In genomic region chr5:127040779-127041520, GRCh38 we compare ENCODE assay signal across 11 cellular contexts. TPM values are rescaled to one million over a fixed set of nuclear protein-coding genes. Genes with fewer than 3 reads are reported as not detected.
DNase-seq lines count a peak whose midpoint lies in the region; ATAC-seq and TF ChIP-seq lines count a peak whose summit lies in the region.
"Had no signal": no experiment of that assay in that cellular context is flagged by ENCODE, and none has a peak within 500 bp of the region (broad histone marks: within the 10 kb centered on the region; RNA-seq: fewer than 3 reads in every experiment).

No MANE protein-coding gene starts in this region.

- H3K4ac ChIP-seq in IMR-90 (ENCODE audit: low read depth, low read length) = peak overlapping the region; percentile 35; the same call in 1 of the 2 replicates

- DNase-seq in IMR-90 (peak; percentile 54), PC-3 (peak; percentile 79), fibroblast of villous mesenchyme (ENCODE audit: low read depth) (peak; percentile 13), sigmoid colon (no peak), NCI-H146 treated with DMSO at 0.1 percent for 48 hours (lab: John Stamatoyannopoulos, UW; ENCODE audit: unreplicated experiment) (no peak), PC-9 (no peak)
- DNase-seq in activated CD8-positive, alpha-beta memory T cell treated with anti-CD3 and anti-CD28 coated beads, Interleukin-2, amount 10 ng/mL, durations not matched to agents 7 days and 5 days = no peak
- DNase-seq: activated CD8-positive, alpha-beta T cell treated with anti-CD3 and anti-CD28 coated beads for 36 hours; NCI-H1694 had no signal

- H3K18ac ChIP-seq in IMR-90 (ENCODE audit: low read depth, low read length) = no peak overlapping the region

- no peak overlapping the region for H2BK5ac ChIP-seq in IMR-90 (ENCODE audit: low read depth, low read length, poor library complexity, severe bottlenecking)

- no peak overlapping the region for H3K27ac ChIP-seq in IMR-90 (ENCODE audit: insufficient read depth, low read length)
- peak overlapping the region; percentile 63 for H3K27ac ChIP-seq in PC-3 (ENCODE audit: low read length)
- peak overlapping the region; percentile 3 to 40 (median 17) for H3K27ac ChIP-seq in sigmoid colon
- no peak overlapping the region for H3K27ac ChIP-seq in PC-9
- H3K27ac ChIP-seq: ovary had no signal

- H3F3A ChIP-seq in PC-3 (ENCODE audit: low read length, unreplicated experiment) = no peaks in the 10 kb centered on the region
- H3F3A ChIP-seq in PC-9 (ENCODE audit: insufficient read depth, low read depth) = no peaks in the 10 kb centered on the region

- H3K9ac ChIP-seq in IMR-90 (ENCODE audit: low read depth, low read length) (no peak overlapping the region), PC-3 (ENCODE audit: low read length) (no peak overlapping the region; the same call in 1 of the 2 replicates)

- dilution Hi-C loops in IMR-90 (cut with HindIII; ENCODE audit: low sequenced_read_pairs, unreplicated experiment) = no loop called here

- H2BK20ac ChIP-seq in IMR-90 (ENCODE audit: low read depth, low read length) = peak overlapping the region; percentile 9

- H3K23ac ChIP-seq in IMR-90 (ENCODE audit: low read depth, low read length) = no peak overlapping the region

- H3K4me1 Mint-ChIP-seq in activated CD8-positive, alpha-beta memory T cell treated with anti-CD3 and anti-CD28 coated beads, Interleukin-2, amount 10 ng/mL, durations not matched to agents 7 days and 5 days = no peaks in the 10 kb centered on the region

- H4K8ac ChIP-seq in IMR-90 (ENCODE audit: low read depth in 2 of 2, low read length in 2 of 2) = peak overlapping the region in 1 of 2 experiments; percentile 66; a peak in 1 of 4 replicates

- H2BK120ac ChIP-seq in IMR-90 (ENCODE audit: low read depth, low read length) = peak overlapping the region; percentile 41; the same call in 1 of the 2 replicates

- H2AFZ ChIP-seq in IMR-90 (replicated peaks; ENCODE audit: low read length, poor library complexity) (peak overlapping the region; percentile 46), PC-3 (ENCODE audit: low read length) (peak overlapping the region; percentile 39), PC-9 (no peak overlapping the region)

- no TSS peak for BruUV-seq in IMR-90 (replicated peaks; lab: Mats Ljungman, UMichigan)
- TSS peak; percentile 84 for BruUV-seq in PC-3 (replicated peaks; lab: Mats Ljungman, UMichigan)
- no TSS peak for BruUV-seq in PC-9 (replicated peaks; lab: Mats Ljungman, UMichigan)

- no peaks in the 10 kb centered on the region for H3K9me3 Mint-ChIP-seq in activated CD8-positive, alpha-beta memory T cell treated with anti-CD3 and anti-CD28 coated beads, Interleukin-2, amount 10 ng/mL, durations not matched to agents 7 days and 5 days (ENCODE audit: low read depth)
- H3K9me3 Mint-ChIP-seq: activated CD8-positive, alpha-beta T cell treated with anti-CD3 and anti-CD28 coated beads for 36 hours had no signal

- no peaks in the 10 kb centered on the region for H3K36me3 Mint-ChIP-seq in activated CD8-positive, alpha-beta memory T cell treated with anti-CD3 and anti-CD28 coated beads, Interleukin-2, amount 10 ng/mL, durations not matched to agents 7 days and 5 days

- WGBS in IMR-90 (ENCODE audit: extremely low coverage in 2 of 2, insufficient read length in 1 of 2), 2 experiments = 0% methylated on average over 1 of the region's 9 CpGs; no CpG with 5 or more reads in 1 of the 2 experiments
- WGBS in sigmoid colon, 2 donors = 11 to 58% methylated on average over 9 of the region's 9 CpGs

- no peak for TF ChIP-seq RAD21 in IMR-90 (IDR thresholded peaks at IDR 0.05; ENCODE audit: low read length)

- H3K79me1 ChIP-seq in IMR-90 (ENCODE audit: low read depth in 1 of 2, low read length in 2 of 2) = no peaks in the 10 kb centered on the region

- H2AK9ac ChIP-seq in IMR-90 (replicated peaks; ENCODE audit: low read depth, low read length, poor library complexity) = no peak overlapping the region

- H3K9me3 ChIP-seq in IMR-90 (ENCODE audit: control insufficient read depth, insufficient read depth, low read length) = no peaks in the 10 kb centered on the region
- no peaks in the 10 kb centered on the region for H3K9me3 ChIP-seq in PC-3 (ENCODE audit: low read length)
- no peaks in the 10 kb centered on the region for H3K9me3 ChIP-seq in sigmoid colon
- no peaks in the 10 kb centered on the region for H3K9me3 ChIP-seq in PC-9 (ENCODE audit: insufficient read depth, low read depth)
- H3K9me3 ChIP-seq: ovary had no signal

- H3K4me3 Mint-ChIP-seq in activated CD8-positive, alpha-beta memory T cell treated with anti-CD3 and anti-CD28 coated beads, Interleukin-2, amount 10 ng/mL, durations not matched to agents 7 days and 5 days = no peak overlapping the region
- H3K4me3 Mint-ChIP-seq: activated CD8-positive, alpha-beta T cell treated with anti-CD3 and anti-CD28 coated beads for 36 hours had no signal

- peaks cover 12% of the 10 kb centered on the region for H3K9me1 ChIP-seq in IMR-90 (ENCODE audit: insufficient read depth, low read length)

- H3K4me1 ChIP-seq in IMR-90 (ENCODE audit: control insufficient read depth, insufficient read depth, low read length) (peaks cover 3% of the 10 kb centered on the region; the same call in 1 of the 2 replicates), PC-3 (ENCODE audit: insufficient read depth, low read length) (peaks cover 15% of the 10 kb centered on the region), sigmoid colon (no peaks in the 10 kb centered on the region), PC-9 (replicated peaks; ENCODE audit: insufficient read depth) (no peaks in the 10 kb centered on the region)

- intact Hi-C loops in IMR-90 (cut with micrococcal nuclease) (loop anchor here (10.0 kb wide), 1 partner anchor 386 kb away; no protein-coding TSS in a partner anchor), PC-3 (cut with micrococcal nuclease) (loop anchor here (1.0 to 5.0 kb wide), 5 partner anchors 11 to 271 kb away; partner anchors contain the start of genes C5orf63 and MARCHF3), sigmoid colon (cut with DNase I) (no loop called here), PC-9 (cut with micrococcal nuclease; ENCODE audit: unreplicated experiment) (no loop called here)

- H4K5ac ChIP-seq in IMR-90 (ENCODE audit: low read depth, low read length) = no peak overlapping the region

- 0 out of 2 replicates have a peak overlapping the region, but pooled peaks have one; percentile 15 for H3K14ac ChIP-seq in IMR-90 (replicated peaks; ENCODE audit: low read depth, low read length)

- no peak overlapping the region for H3K27ac Mint-ChIP-seq in activated CD8-positive, alpha-beta memory T cell treated with anti-CD3 and anti-CD28 coated beads, Interleukin-2, amount 10 ng/mL, durations not matched to agents 7 days and 5 days
- H3K27ac Mint-ChIP-seq: activated CD8-positive, alpha-beta T cell treated with anti-CD3 and anti-CD28 coated beads for 36 hours had no signal

- in situ Hi-C loops in IMR-90 (cut with MboI; ENCODE audit: low sequenced_read_pairs) = no loop called here

- H3K4me2 ChIP-seq in IMR-90 (ENCODE audit: low read depth, low read length) (peak overlapping the region; percentile 32; the same call in 1 of the 2 replicates), PC-3 (ENCODE audit: low read length) (peak overlapping the region; percentile 63), PC-9 (no peak overlapping the region)

- H3K27me3 Mint-ChIP-seq in activated CD8-positive, alpha-beta memory T cell treated with anti-CD3 and anti-CD28 coated beads, Interleukin-2, amount 10 ng/mL, durations not matched to agents 7 days and 5 days = peaks cover 4% of the 10 kb centered on the region
- H3K27me3 Mint-ChIP-seq: activated CD8-positive, alpha-beta T cell treated with anti-CD3 and anti-CD28 coated beads for 36 hours had no signal

- no peaks in the 10 kb centered on the region for H3K9me2 ChIP-seq in PC-3 (replicated peaks; ENCODE audit: low read length)
- no peaks in the 10 kb centered on the region for H3K9me2 ChIP-seq in PC-9 (ENCODE audit: insufficient read depth)

- TF ChIP-seq POLR2A in IMR-90 (IDR thresholded peaks at IDR 0.05; ENCODE audit: low read depth, low read length) = no peak
- no peak for TF ChIP-seq POLR2A in sigmoid colon (IDR thresholded peaks at IDR 0.05)

- TF ChIP-seq CTCF in IMR-90 (conservative IDR thresholded peaks at IDR 0.05; ENCODE audit: low read depth, low read length) (no peak), PC-3 (conservative IDR thresholded peaks at IDR 0.05; ENCODE audit: low read depth, low read length) (no peak), fibroblast of villous mesenchyme (IDR thresholded peaks at IDR 0.05; ENCODE audit: insufficient read depth, low read depth, low read length) (no peak), sigmoid colon (IDR thresholded peaks at IDR 0.05) (no peak), PC-9 (conservative IDR thresholded peaks at IDR 0.05) (no peak)

- ATAC-seq in IMR-90 (ENCODE audit: low read depth) = peak; percentile 22; the same call in 1 of the 2 replicates
- ATAC-seq in PC-3 = peak; percentile 87
- ATAC-seq in HG03175 (IDR thresholded peaks at IDR 0.05; ENCODE audit: unreplicated experiment) = no peak
- no peak for ATAC-seq in activated CD8-positive, alpha-beta memory T cell treated with anti-CD3 and anti-CD28 coated beads, Interleukin-2, amount 10 ng/mL, durations not matched to agents 7 days and 5 days
- ATAC-seq: activated CD8-positive, alpha-beta T cell treated with anti-CD3 and anti-CD28 coated beads for 36 hours had no signal

- H3K4me3 ChIP-seq in IMR-90 (ENCODE audit: insufficient read depth, low read depth, low read length) (no peak overlapping the region), PC-3 (ENCODE audit: low read length) (peak overlapping the region; percentile 22; the same call in 1 of the 2 replicates), fibroblast of villous mesenchyme (ENCODE audit: low read depth, low read length) (no peak overlapping the region), sigmoid colon (no peak overlapping the region), PC-9 (no peak overlapping the region)
- H3K4me3 ChIP-seq: ovary had no signal

- TF ChIP-seq EP300 in sigmoid colon (IDR thresholded peaks at IDR 0.05) = no peak

- peak overlapping the region; percentile 22; the same call in 1 of the 2 replicates for H4K91ac ChIP-seq in IMR-90 (ENCODE audit: insufficient read depth, low read depth, low read length)

- H3K79me2 ChIP-seq in PC-3 (ENCODE audit: low read length) = no peaks in the 10 kb centered on the region
- no peaks in the 10 kb centered on the region for H3K79me2 ChIP-seq in PC-9 (ENCODE audit: low read depth)

- H4K20me1 ChIP-seq in IMR-90 (ENCODE audit: insufficient read depth, low read length) (no peaks in the 10 kb centered on the region), PC-3 (ENCODE audit: low read length) (no peaks in the 10 kb centered on the region), PC-9 (ENCODE audit: insufficient read depth) (no peaks in the 10 kb centered on the region)

- H2BK15ac ChIP-seq in IMR-90 (ENCODE audit: low read depth, low read length) = peak overlapping the region; percentile 66; the same call in 1 of the 3 replicates

- H3K36me3 ChIP-seq in IMR-90 (ENCODE audit: control insufficient read depth, insufficient read depth, low read length) (no peaks in the 10 kb centered on the region), PC-3 (ENCODE audit: low read depth, low read length) (no peaks in the 10 kb centered on the region), sigmoid colon (no peaks in the 10 kb centered on the region), PC-9 (ENCODE audit: low read depth) (no peaks in the 10 kb centered on the region)
- H3K36me3 ChIP-seq: ovary had no signal

- CTCF ChIA-PET in IMR-90 (lab: Yijun Ruan, JAX) = no interaction called here
- CTCF ChIA-PET in PC-3 (lab: Charles Lee) = no interaction called here
- CTCF ChIA-PET in activated CD8-positive, alpha-beta memory T cell treated with anti-CD3 and anti-CD28 coated beads, Interleukin-2, amount 10 ng/mL, durations not matched to agents 7 days and 5 days (lab: Charles Lee) = no interaction called here
- CTCF ChIA-PET in PC-9 (lab: Charles Lee) = no interaction called here

- POLR2A ChIA-PET in IMR-90 (lab: Charles Lee; ENCODE audit: unreplicated experiment) = no interaction called here
- POLR2A ChIA-PET in PC-3 (lab: Charles Lee; ENCODE audit: unreplicated experiment) = interaction anchor here (0.5 kb wide), 1 partner anchor 171 kb away, joined by 3 read pairs; no protein-coding TSS in a partner anchor
- POLR2A ChIA-PET in PC-9 (lab: Charles Lee; ENCODE audit: unreplicated experiment) = interaction anchor here (0.5 to 0.7 kb wide), 2 partner anchors 32 to 44 kb away, joined by 5 to 10 read pairs; no protein-coding TSS in a partner anchor

- H2AK5ac ChIP-seq in IMR-90 (ENCODE audit: low read depth, low read length) = peak overlapping the region; percentile 65; the same call in 1 of the 2 replicates

- H3K56ac ChIP-seq in IMR-90 (ENCODE audit: extremely low read depth, insufficient read depth, low read length) = no peak overlapping the region

- H3K27me3 ChIP-seq in IMR-90 (ENCODE audit: control insufficient read depth, insufficient read depth, low read length) (no peaks in the 10 kb centered on the region), PC-3 (ENCODE audit: low read length) (no peaks in the 10 kb centered on the region), sigmoid colon (no peaks in the 10 kb centered on the region), PC-9 (ENCODE audit: insufficient read depth, low read depth) (no peaks in the 10 kb centered on the region)
- H3K27me3 ChIP-seq: ovary had no signal

RNA-seq across cellular contexts. Expression of gene MARCHF3, which starts 10.6 kb away (rescaled TPM):
- total RNA-seq in IMR-90 (2012; rRNA removed) = 17.8 and 18.8 TPM in 2 replicates
- 9.5 and 11.2 TPM in 2 replicates for polyA plus RNA-seq in IMR-90 (2012; rRNA removed)
- 4.8 and 7.7 TPM in 2 replicates for polyA plus RNA-seq in IMR-90 (2012; cell fraction: cytosol; rRNA removed)
- polyA plus RNA-seq in IMR-90 (2012; cell fraction: nucleus; rRNA removed; ENCODE audit: low replicate concordance) = 5.2 and 10.5 TPM in 2 replicates
- 1.3 and 2.5 TPM in 2 replicates for total RNA-seq in PC-3 (2014; rRNA removed)
- 8.4 and 10.4 TPM in 2 replicates for total RNA-seq in fibroblast of villous mesenchyme
- total RNA-seq in sigmoid colon = 10 to 100 TPM in 2 of 4 donors, 1 to 10 TPM in 2; 4.4 to 14.6 (median 9.6) TPM
- 10 to 100 TPM; 16.8 to 31.8 (median 24.0) TPM for polyA plus RNA-seq in sigmoid colon
- 1 to 10 TPM in 1 of 2 experiments, under 1 TPM in 1; 0.73 to 1.6 TPM for total RNA-seq in activated CD8-positive, alpha-beta memory T cell treated with anti-CD3 and anti-CD28 coated beads, Interleukin-2, amount 10 ng/mL, durations not matched to agents 7 days and 5 days
- total RNA-seq in PC-9 (2021) = 0.35 and 0.75 TPM in 2 replicates

RNA-seq across cellular contexts. Expression of gene C5orf63, which starts 32.4 kb away (rescaled TPM):
- total RNA-seq in IMR-90 (2012; rRNA removed) (0.72 and 0.83 TPM in 2 replicates), PC-3 (2014; rRNA removed) (2.9 and 3.7 TPM in 2 replicates), fibroblast of villous mesenchyme (1.3 and 1.6 TPM in 2 replicates), sigmoid colon (1 to 10 TPM in 3 of 4 donors, under 1 TPM in 1; 0.55 to 4.1 (median 2.6) TPM), PC-9 (2021) (9.8 and 9.9 TPM in 2 replicates)
- polyA plus RNA-seq in IMR-90 (2012; rRNA removed) (0.86 and 1.1 TPM in 2 replicates), sigmoid colon (10 to 100 TPM in 1 of 3 donors, 1 to 10 TPM in 2; 6.4 to 10.9 (median 7.8) TPM)
- polyA plus RNA-seq in IMR-90 (2012; cell fraction: cytosol; rRNA removed) = 0.26 and 0.51 TPM in 2 replicates
- polyA plus RNA-seq in IMR-90 (2012; cell fraction: nucleus; rRNA removed; ENCODE audit: low replicate concordance) = 0.34 and 1.8 TPM in 2 replicates
- 1 to 10 TPM; 7.4 TPM for total RNA-seq in activated CD8-positive, alpha-beta memory T cell treated with anti-CD3 and anti-CD28 coated beads, Interleukin-2, amount 10 ng/mL, durations not matched to agents 7 days and 5 days

Comparison
In these comparisons a context has a peak if more than half of its experiments do, and no peak if none do; other contexts are left out.
1. ATAC-seq: peak in IMR-90 (single experiment) and PC-3 (single experiment); none in HG03175 (single experiment) and activated CD8-positive, alpha-beta memory T cell treated with anti-CD3 and anti-CD28 coated beads, Interleukin-2, amount 10 ng/mL, durations not matched to agents 7 days and 5 days (single experiment).
2. DNase-seq: peak in IMR-90 (single experiment), PC-3 (single experiment) and fibroblast of villous mesenchyme (single experiment); none in sigmoid colon (single experiment), activated CD8-positive, alpha-beta memory T cell treated with anti-CD3 and anti-CD28 coated beads, Interleukin-2, amount 10 ng/mL, durations not matched to agents 7 days and 5 days (single experiment), NCI-H146 treated with DMSO at 0.1 percent for 48 hours (single experiment) and PC-9 (0 of 2).
3. H3K27ac ChIP-seq: peak in PC-3 (single experiment) and sigmoid colon (4 of 4); none in IMR-90 (single experiment) and PC-9 (single experiment).
4. intact Hi-C loops: an anchor here in IMR-90 (10.0 kb wide) and PC-3 (1.0 to 5.0 kb wide); none called in sigmoid colon and PC-9.